In genomic region chr2:162490795-162491470, GRCh38 we compare ENCODE assay signal across 24 cellular contexts.
DNase-seq lines count a peak whose midpoint lies in the region; ATAC-seq, FAIRE-seq and TF ChIP-seq lines count a peak whose summit lies in the region.
"Had no signal": no experiment of that assay in that cellular context is flagged by ENCODE, and none has a peak within 500 bp of the region (broad histone marks: within the 10 kb centered on the region; RNA-seq: fewer than 3 reads in every experiment).

No MANE protein-coding gene starts in this region.

- H3K36me3 Mint-ChIP-seq in endodermal cell (ENCODE audit: low read depth): no peaks in the 10 kb centered on the region
- H3K36me3 Mint-ChIP-seq: CD4-positive, CD25-positive, alpha-beta regulatory T cell had no signal

- H3K4me1 Mint-ChIP-seq in endodermal cell: peaks cover 15% of the 10 kb centered on the region
- H3K4me1 Mint-ChIP-seq: CD4-positive, CD25-positive, alpha-beta regulatory T cell had no signal

- H3K27me3 ChIP-seq in KMS-11 (ENCODE audit: insufficient read depth, low read depth) (no peaks in the 10 kb centered on the region), endodermal cell (ENCODE audit: control insufficient read depth, insufficient read depth, low read length, poor library complexity, severe bottlenecking) (no peaks in the 10 kb centered on the region)
- H3K27me3 ChIP-seq: spleen, stomach, transverse colon had no signal

- no peak overlapping the region for H2AFZ ChIP-seq in KMS-11 (ENCODE audit: low read depth)
- H2AFZ ChIP-seq: GM23248, PC-9 had no signal

- peak overlapping the region; percentile 40; the same call in 1 of the 2 replicates for H3K4me2 ChIP-seq in KMS-11
- H3K4me2 ChIP-seq: PC-9 had no signal

- H3K36me3 ChIP-seq in KMS-11 (ENCODE audit: insufficient read depth) (no peaks in the 10 kb centered on the region), endodermal cell (ENCODE audit: control insufficient read depth, insufficient read depth, low read length) (no peaks in the 10 kb centered on the region)
- H3K36me3 ChIP-seq: spleen, stomach, transverse colon had no signal

- no peaks in the 10 kb centered on the region for H3K27me3 Mint-ChIP-seq in endodermal cell (ENCODE audit: insufficient read depth)
- H3K27me3 Mint-ChIP-seq: dendritic cell treated with granulocyte-macrophage colony-stimulating factor and Interleukin-4, amounts not matched to agents 40 ng/mL and 50 ng/mL, for 4 days had no signal

- H3K27ac ChIP-seq in KMS-11 (no peak overlapping the region), endodermal cell (ENCODE audit: low read depth, low read length) (no peak overlapping the region)
- H3K27ac ChIP-seq: GM23248, PC-9, SK-N-MC, spleen, stomach, transverse colon had no signal

- no peaks in the 10 kb centered on the region for H4K20me1 ChIP-seq in KMS-11 (ENCODE audit: insufficient read depth)

- peak; percentile 7 for DNase-seq in cerebellum (ENCODE audit: low spot score)
- DNase-seq in HTR-8/SVneo (ENCODE audit: insufficient read length, low spot score): no peak
- no peak for DNase-seq in endodermal cell
- DNase-seq: activated CD4-positive, alpha-beta T cell treated with anti-CD3 and anti-CD28 coated beads, Interleukin-2, amount 50 U/mL, for 48 hours; activated T-cell treated with anti-CD3 and anti-CD28 coated beads for 4 hours; hippocampal formation; islet precursor cell; NCI-H1417 treated with DMSO at 0.1 percent for 48 hours; PC-9; spleen; stimulated activated CD4-positive, alpha-beta T cell treated with anti-CD3 and anti-CD28 coated beads, Interleukin-4, amount 100 ng/mL, for 24 hours; stomach; transverse colon had no signal

- peaks cover 20% of the 10 kb centered on the region for H3K9me3 Mint-ChIP-seq in endodermal cell

- H3K4me3 ChIP-seq in KMS-11 (IDR thresholded peaks at IDR 0.05; ENCODE audit: insufficient read depth, low read depth, low read length) (no peak overlapping the region), endodermal cell (ENCODE audit: low read length) (no peak overlapping the region)
- H3K4me3 ChIP-seq: GM23248, lung, PC-9, SK-N-MC, spleen, stomach, transverse colon had no signal

- ATAC-seq in GM18505 (IDR thresholded peaks at IDR 0.05; ENCODE audit: unreplicated experiment) (peak; percentile 20), GM21526 (IDR thresholded peaks at IDR 0.05; ENCODE audit: low FRiP score, unreplicated experiment) (peak; percentile 19), HG02623 (IDR thresholded peaks at IDR 0.05; ENCODE audit: unreplicated experiment) (no peak), GM19467 (IDR thresholded peaks at IDR 0.05; ENCODE audit: unreplicated experiment) (no peak)

- no peaks in the 10 kb centered on the region for H3K79me2 ChIP-seq in KMS-11 (ENCODE audit: insufficient read depth, low read depth)

- no peak for FAIRE-seq in HTR-8/SVneo (lab: Jason Lieb, UNC)
- FAIRE-seq: GM12891 had no signal

- H3K4me1 ChIP-seq in KMS-11 (ENCODE audit: low read depth, poor library complexity, severe bottlenecking) (peaks cover 4% of the 10 kb centered on the region), endodermal cell (ENCODE audit: control insufficient read depth, insufficient read depth, low read length) (peaks cover 12% of the 10 kb centered on the region)
- H3K4me1 ChIP-seq: spleen, stomach, transverse colon had no signal

- no peak for TF ChIP-seq POLR2A in GM18505 (IDR thresholded peaks at IDR 0.05; ENCODE audit: borderline replicate concordance, extremely low read depth, insufficient read depth, insufficient read length)

- 86 to 92% methylated on average over 1 to 7 of the region's 7 CpGs for WGBS in endodermal cell (ENCODE audit: insufficient coverage in 1 of 2, insufficient read length in 1 of 2), 2 experiments

- H3K4me3 Mint-ChIP-seq in endodermal cell: no peak overlapping the region
- H3K4me3 Mint-ChIP-seq: CD4-positive, CD25-positive, alpha-beta regulatory T cell; dendritic cell treated with granulocyte-macrophage colony-stimulating factor and Interleukin-4, amounts not matched to agents 40 ng/mL and 50 ng/mL, for 4 days had no signal

- no peak overlapping the region for H3K27ac Mint-ChIP-seq in endodermal cell
- H3K27ac Mint-ChIP-seq: CD4-positive, CD25-positive, alpha-beta regulatory T cell; dendritic cell treated with granulocyte-macrophage colony-stimulating factor and Interleukin-4, amounts not matched to agents 40 ng/mL and 50 ng/mL, for 4 days had no signal

- no peak overlapping the region for H3K9ac ChIP-seq in KMS-11
- H3K9ac ChIP-seq in endodermal cell (ENCODE audit: extremely low read depth, low read length, poor library complexity, severe bottlenecking): no peak overlapping the region
- H3K9ac ChIP-seq: GM23248 had no signal

- TF ChIP-seq CTCF in KMS-11 (conservative IDR thresholded peaks at IDR 0.05; ENCODE audit: low read depth, low read length) (no peak), endodermal cell (conservative IDR thresholded peaks at IDR 0.05) (no peak)

- peaks cover 26% of the 10 kb centered on the region for H3K9me3 ChIP-seq in endodermal cell (ENCODE audit: control insufficient read depth, low read length)

Comparison
In these comparisons a context has a peak if more than half of its experiments do, and no peak if none do; other contexts are left out.
1. ATAC-seq: peak in GM18505 (single experiment) and GM21526 (single experiment); none in HG02623 (single experiment) and GM19467 (single experiment).